In genomic region chrX:74493806-74494205, GRCh38 we compare ENCODE assay signal across 25 cellular contexts.
"Had no signal": no experiment of that assay in that cellular context is flagged by ENCODE, and none has a peak within 500 bp of the region (broad histone marks: within the 10 kb centered on the region; RNA-seq: fewer than 3 reads in every experiment).

No MANE protein-coding gene starts in this region.

- FAIRE-seq: colon, endothelial cell of umbilical vein, islet of Langerhans had no signal

- H3K4me3 Mint-ChIP-seq: activated B cell treated with CpG ODN at 0.5 μM for 24 hours; activated CD4-positive, alpha-beta T cell treated with anti-CD3 and anti-CD28 coated beads for 36 hours; activated naive CD8-positive, alpha-beta T cell; activated T-cell treated with anti-CD3 and anti-CD28 coated beads, Interleukin-2, amount 50 U/mL, for 4 hours; central memory CD8-positive, alpha-beta T cell; memory B cell; nephron had no signal

- H3K27me3 ChIP-seq: adrenal gland, esophagus muscularis mucosa, gastrocnemius medialis, spleen, upper lobe of right lung had no signal

- H3K9me3 Mint-ChIP-seq: activated B cell treated with CpG ODN at 0.5 μM for 24 hours; activated T-cell treated with anti-CD3 and anti-CD28 coated beads, Interleukin-2, amount 50 U/mL, for 4 hours; activated T-helper 2 cell treated with anti-CD3 and anti-CD28 coated beads, Interferon-gamma antibody, Interleukin-2, Interleukin-4, amounts not matched to agents 10 μg/mL and 5 μg/mL and 100 μg/mL, durations not matched to agents 14 hours and 24 hours and 36 hours; central memory CD8-positive, alpha-beta T cell; memory B cell had no signal

- DNase-seq: activated B cell treated with CpG ODN at 0.5 μM for 24 hours; activated CD4-positive, alpha-beta T cell treated with anti-CD3 and anti-CD28 coated beads for 36 hours; activated CD4-positive, alpha-beta T cell treated with anti-CD3 and anti-CD28 coated beads, Interleukin-2, amount 50 U/mL, for 4 hours; activated CD8-positive, alpha-beta memory T cell treated with anti-CD3 and anti-CD28 coated beads, Interleukin-2, amount 50 U/mL, for 48 hours; activated naive CD4-positive, alpha-beta T cell; activated T-cell treated with anti-CD3 and anti-CD28 coated beads, Interleukin-2, amount 50 U/mL, for 4 hours; adrenal gland; effector memory CD4-positive, alpha-beta T cell; gastrocnemius medialis; hippocampal formation; spleen; stimulated activated CD4-positive, alpha-beta T cell treated with anti-CD3 and anti-CD28 coated beads, Interleukin-4, amount 100 ng/mL, for 1 hour; stimulated activated naive CD4-positive, alpha-beta T cell treated with Interleukin-2 at 50 U/mL for 16 hours; T1000; upper lobe of right lung had no signal

- H3K27ac ChIP-seq: adrenal gland, breast epithelium, esophagus muscularis mucosa, gastrocnemius medialis, spleen, upper lobe of right lung had no signal

- ATAC-seq: activated CD4-positive, alpha-beta T cell treated with anti-CD3 and anti-CD28 coated beads for 36 hours; activated T-cell treated with anti-CD3 and anti-CD28 coated beads, Interleukin-2, amount 50 U/mL, for 4 hours; gastrocnemius medialis; upper lobe of right lung had no signal

- H3K9me3 ChIP-seq: adrenal gland, breast epithelium, esophagus muscularis mucosa, gastrocnemius medialis, spleen, upper lobe of right lung had no signal

- H3K4me3 ChIP-seq: adrenal gland, breast epithelium, esophagus muscularis mucosa, gastrocnemius medialis, spleen, upper lobe of right lung had no signal

- H3K36me3 Mint-ChIP-seq: activated naive CD8-positive, alpha-beta T cell; memory B cell had no signal

- H3K27ac Mint-ChIP-seq: activated B cell treated with CpG ODN at 0.5 μM for 24 hours; activated CD4-positive, alpha-beta T cell treated with anti-CD3 and anti-CD28 coated beads for 36 hours; activated naive CD8-positive, alpha-beta T cell; activated T-helper 2 cell treated with anti-CD3 and anti-CD28 coated beads, Interferon-gamma antibody, Interleukin-2, Interleukin-4, amounts not matched to agents 10 μg/mL and 5 μg/mL and 100 μg/mL, durations not matched to agents 14 hours and 24 hours and 36 hours; memory B cell had no signal

- H3K27me3 Mint-ChIP-seq: activated B cell treated with CpG ODN at 0.5 μM for 24 hours; activated CD4-positive, alpha-beta T cell treated with anti-CD3 and anti-CD28 coated beads for 36 hours; activated naive CD8-positive, alpha-beta T cell; central memory CD8-positive, alpha-beta T cell; memory B cell had no signal

- H3K36me3 ChIP-seq: adrenal gland, breast epithelium, esophagus muscularis mucosa, gastrocnemius medialis, spleen, upper lobe of right lung had no signal

- H3K4me1 Mint-ChIP-seq: activated B cell treated with CpG ODN at 0.5 μM for 24 hours; activated CD4-positive, alpha-beta T cell treated with anti-CD3 and anti-CD28 coated beads for 36 hours; central memory CD8-positive, alpha-beta T cell had no signal
